Comparison of ENCODE assay signal across 8 cellular contexts in genomic region chr7:27168265-27168947, GRCh38. TPM values are rescaled to one million over a fixed set of nuclear protein-coding genes. Genes with fewer than 3 reads are reported as not detected.
DNase-seq lines count a peak whose midpoint lies in the region; ATAC-seq and TF ChIP-seq lines count a peak whose summit lies in the region.

No MANE protein-coding gene starts in this region.

- no peak overlapping the region for H3K4me3 Mint-ChIP-seq in T-helper 2 cell treated with Interferon-gamma antibody and Interleukin-4, amounts not matched to agents 5 μg/mL and 100 μg/mL, for 36 hours
- H3K4me3 Mint-ChIP-seq in stimulated activated naive B cell treated with anti-CD40 and anti-IgM and Interleukin-4, amounts not matched to agents 10 μg/mL and 1 μg/mL and 100 μg/mL, for 72 hours, result peak overlapping the region; percentile 18 to 28

- H3K36me3 Mint-ChIP-seq in T-helper 2 cell treated with Interferon-gamma antibody and Interleukin-4, amounts not matched to agents 5 μg/mL and 100 μg/mL, for 36 hours (ENCODE audit: low read depth), result peaks cover 8% of the 10 kb centered on the region
- H3K36me3 Mint-ChIP-seq in stimulated activated naive B cell treated with anti-CD40 and anti-IgM and Interleukin-4, amounts not matched to agents 10 μg/mL and 1 μg/mL and 100 μg/mL, for 72 hours, result peaks cover 5 to 15% of the 10 kb centered on the region in 2 donors

- H3K27me3 Mint-ChIP-seq in T-helper 2 cell treated with Interferon-gamma antibody and Interleukin-4, amounts not matched to agents 5 μg/mL and 100 μg/mL, for 36 hours (ENCODE audit: low read depth), result peaks cover 82% of the 10 kb centered on the region
- peaks cover 55 to 82% of the 10 kb centered on the region in 2 donors for H3K27me3 Mint-ChIP-seq in stimulated activated naive B cell treated with anti-CD40 and anti-IgM and Interleukin-4, amounts not matched to agents 10 μg/mL and 1 μg/mL and 100 μg/mL, for 72 hours

- peak overlapping the region; percentile 67 for H3K4me3 ChIP-seq in fibroblast of villous mesenchyme (ENCODE audit: low read depth, low read length)

- H3K27ac Mint-ChIP-seq in T-helper 2 cell treated with Interferon-gamma antibody and Interleukin-4, amounts not matched to agents 5 μg/mL and 100 μg/mL, for 36 hours, result peak overlapping the region; percentile 70
- peak overlapping the region; percentile 81 for H3K27ac Mint-ChIP-seq in stimulated activated naive B cell treated with anti-CD40 and anti-IgM and Interleukin-4, amounts not matched to agents 10 μg/mL and 1 μg/mL and 100 μg/mL, for 72 hours

- TF ChIP-seq CTCF in fibroblast of villous mesenchyme (IDR thresholded peaks at IDR 0.05; ENCODE audit: insufficient read depth, low read depth, low read length), result peak; percentile 22

- H3K4me1 Mint-ChIP-seq in T-helper 2 cell treated with Interferon-gamma antibody and Interleukin-4, amounts not matched to agents 5 μg/mL and 100 μg/mL, for 36 hours (ENCODE audit: low read depth), result peaks cover 5% of the 10 kb centered on the region
- peaks cover 28 to 32% of the 10 kb centered on the region in 2 donors for H3K4me1 Mint-ChIP-seq in stimulated activated naive B cell treated with anti-CD40 and anti-IgM and Interleukin-4, amounts not matched to agents 10 μg/mL and 1 μg/mL and 100 μg/mL, for 72 hours

- DNase-seq in T-helper 2 cell treated with Interferon-gamma antibody and Interleukin-4, amounts not matched to agents 5 μg/mL and 100 μg/mL, for 36 hours (ENCODE audit: low spot score), result no peak
- no peak for DNase-seq in T-helper 2 cell
- DNase-seq in NCI-H510A (lab: John Stamatoyannopoulos, UW), result peak; percentile 44
- peak; percentile 86 for DNase-seq in fibroblast of villous mesenchyme (ENCODE audit: low read depth)
- DNase-seq in stimulated activated naive B cell treated with anti-CD40 and anti-IgM and Interleukin-4, amounts not matched to agents 10 μg/mL and 1 μg/mL and 100 μg/mL, for 72 hours, result no peak
- no peak for DNase-seq in KG1 (lab: John Stamatoyannopoulos, UW)
- no peak for DNase-seq in iPS-NIHi7 (ENCODE audit: extremely low spot score)
- no peak for DNase-seq in HuH-7 (ENCODE audit: low spot score)

- ATAC-seq in stimulated activated naive B cell treated with anti-CD40 and anti-IgM and Interleukin-4, amounts not matched to agents 10 μg/mL and 1 μg/mL and 100 μg/mL, for 72 hours (replicated peaks), result no peak

- no peaks in the 10 kb centered on the region for H3K9me3 Mint-ChIP-seq in T-helper 2 cell treated with Interferon-gamma antibody and Interleukin-4, amounts not matched to agents 5 μg/mL and 100 μg/mL, for 36 hours
- peaks cover 0 to 4% of the 10 kb centered on the region in 2 donors for H3K9me3 Mint-ChIP-seq in stimulated activated naive B cell treated with anti-CD40 and anti-IgM and Interleukin-4, amounts not matched to agents 10 μg/mL and 1 μg/mL and 100 μg/mL, for 72 hours

RNA-seq across cellular contexts. Expression of gene HOXA9, which starts 3.1 kb away (rescaled TPM):
- 17.1 and 20.3 TPM in 2 replicates for total RNA-seq in fibroblast of villous mesenchyme

RNA-seq across cellular contexts. Expression of gene HOXA10, which starts 5.7 kb away (rescaled TPM):
- 39.0 and 47.1 TPM in 2 replicates for total RNA-seq in fibroblast of villous mesenchyme

RNA-seq across cellular contexts. Expression of gene HOXA7, which starts 11.9 kb away (rescaled TPM):
- 2.2 and 2.3 TPM in 2 replicates for total RNA-seq in fibroblast of villous mesenchyme

RNA-seq across cellular contexts. Expression of gene HOXA3, which starts 16.0 kb away (rescaled TPM):
- total RNA-seq in fibroblast of villous mesenchyme, result 9.3 and 11.7 TPM in 2 replicates

RNA-seq across cellular contexts. Expression of gene HOXA11, which starts 16.6 kb away (rescaled TPM):
- total RNA-seq in fibroblast of villous mesenchyme, result 41.9 and 47.1 TPM in 2 replicates

Comparison
In these comparisons a context has a peak if more than half of its experiments do, and no peak if none do; other contexts are left out.
1. DNase-seq: peak in NCI-H510A (single experiment) and fibroblast of villous mesenchyme (single experiment); none in T-helper 2 cell treated with Interferon-gamma antibody and Interleukin-4, amounts not matched to agents 5 μg/mL and 100 μg/mL, for 36 hours (single experiment), T-helper 2 cell (0 of 5), stimulated activated naive B cell treated with anti-CD40 and anti-IgM and Interleukin-4, amounts not matched to agents 10 μg/mL and 1 μg/mL and 100 μg/mL, for 72 hours (single experiment), KG1 (single experiment), iPS-NIHi7 (single experiment) and HuH-7 (single experiment).